7 cellular contexts compared by ENCODE assay signal in the genomic region with DNA sequence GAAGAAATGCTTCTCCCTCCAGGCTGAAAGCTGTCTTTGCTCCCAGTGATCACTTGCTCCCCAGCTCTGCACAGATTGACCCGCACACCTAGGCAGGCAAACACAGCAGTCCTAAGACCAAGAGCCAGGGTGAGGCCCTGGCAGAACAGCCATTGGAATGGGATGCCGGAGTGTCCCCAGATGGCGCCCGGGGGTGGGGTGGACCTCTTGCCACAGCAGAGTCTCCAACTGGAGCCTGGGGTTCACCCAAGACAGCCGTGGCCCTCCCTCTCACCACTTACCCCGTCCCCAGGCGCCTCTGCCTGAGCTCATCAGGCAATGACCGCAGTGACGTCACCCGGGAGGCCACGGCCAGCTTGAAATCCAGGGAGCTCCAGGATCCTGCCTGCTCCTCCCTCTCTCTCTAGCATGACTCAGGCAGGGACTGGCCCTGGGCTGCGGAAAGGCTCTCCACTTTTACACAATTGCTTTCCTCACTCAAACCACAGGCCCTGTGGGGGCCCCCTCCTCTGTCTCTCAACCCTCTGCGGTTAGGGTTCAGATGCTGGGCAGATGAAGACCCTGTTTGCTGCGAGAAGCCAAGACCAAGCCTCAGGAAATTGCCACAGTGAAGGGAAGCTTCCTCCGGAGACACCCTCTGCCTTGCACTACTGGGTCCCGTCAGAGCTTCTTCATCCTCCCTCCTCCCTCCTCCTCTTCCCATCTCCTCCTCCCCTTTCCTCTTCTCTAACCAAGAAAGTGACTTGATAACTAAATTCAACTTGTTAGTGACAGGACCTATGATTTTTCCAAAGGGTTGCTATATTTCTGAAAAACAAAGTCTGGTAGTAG. TPM values are rescaled to one million over a fixed set of nuclear protein-coding genes. Genes with fewer than 3 reads are reported as not detected.
DNase-seq lines count a peak whose midpoint lies in the region; ATAC-seq, FAIRE-seq and TF ChIP-seq lines count a peak whose summit lies in the region.

No MANE protein-coding gene starts in this region.

- TF ChIP-seq CTCF in RWPE1 (conservative IDR thresholded peaks at IDR 0.05; ENCODE audit: low read depth) = no peak

- no peak for FAIRE-seq in urothelium cell line (lab: Jason Lieb, UNC)

- H3K36me3 Mint-ChIP-seq in activated naive CD8-positive, alpha-beta T cell treated with anti-CD3 and anti-CD28 coated beads, Interleukin-2, amount 10 ng/mL, durations not matched to agents 7 days and 5 days = no peaks in the 10 kb centered on the region

- CTCF ChIA-PET in RWPE1 (lab: Yijun Ruan, JAX) = interaction anchor here (0.5 to 3.6 kb wide), 12 partner anchors 13 to 235 kb away, joined by 3 to 25 read pairs (median 4); no protein-coding TSS in a partner anchor

- H4K12ac ChIP-seq in trophoblast cell (ENCODE audit: low read depth, low read length) = no peak overlapping the region

- H3K9me3 ChIP-seq in trophoblast cell (ENCODE audit: insufficient read depth, low read depth, low read length) = no peaks in the 10 kb centered on the region

- no peak overlapping the region for H2BK5ac ChIP-seq in trophoblast cell (ENCODE audit: low read depth, low read length, poor library complexity)

- peaks cover 21% of the 10 kb centered on the region for H3K27me3 Mint-ChIP-seq in activated naive CD8-positive, alpha-beta T cell treated with anti-CD3 and anti-CD28 coated beads, Interleukin-2, amount 10 ng/mL, durations not matched to agents 7 days and 5 days

- H3K23ac ChIP-seq in trophoblast cell (ENCODE audit: low read length) = no peak overlapping the region

- H3K36me3 ChIP-seq in trophoblast cell (ENCODE audit: control insufficient read depth in 1 of 2, insufficient read depth in 2 of 2, low read length in 2 of 2) = no peaks in the 10 kb centered on the region

- peak; percentile 99 for DNase-seq in HCEC 1CT
- peak; percentile 99 for DNase-seq in RWPE1 (ENCODE audit: low spot score)
- peak; percentile 61 for DNase-seq in activated naive CD8-positive, alpha-beta T cell treated with anti-CD3 and anti-CD28 coated beads, Interleukin-2, amount 10 ng/mL, durations not matched to agents 7 days and 5 days
- DNase-seq in Right ventricle myocardium inferior (ENCODE audit: missing footprints) = peak; percentile 97
- peak; percentile 97 for DNase-seq in trophoblast cell
- DNase-seq in urothelium cell line (ENCODE audit: low spot score) = peak; percentile 97

- H3K27ac Mint-ChIP-seq in activated naive CD8-positive, alpha-beta T cell treated with anti-CD3 and anti-CD28 coated beads, Interleukin-2, amount 10 ng/mL, durations not matched to agents 7 days and 5 days = peak overlapping the region; percentile 54

- peak overlapping the region; percentile 19 for H4K8ac ChIP-seq in trophoblast cell (ENCODE audit: low read depth, low read length)

- H3K18ac ChIP-seq in trophoblast cell (ENCODE audit: low read length) = no peak overlapping the region

- H3K4me1 ChIP-seq in trophoblast cell (ENCODE audit: control insufficient read depth in 1 of 2, insufficient read depth in 2 of 2, low read length in 2 of 2) = peaks cover 11 to 12% of the 10 kb centered on the region in 2 experiments

- H3K14ac ChIP-seq in trophoblast cell (ENCODE audit: low read length) = peak overlapping the region; percentile 8

- intact Hi-C loops in Right ventricle myocardium inferior (cut with DNase I) = no loop called here

- H2BK120ac ChIP-seq in trophoblast cell (ENCODE audit: insufficient read depth, low read length, poor library complexity) = peak overlapping the region; percentile 16

- no CpG with 5 or more reads among the region's 16 CpGs for whole genome bisulfite sequencing in trophoblast cell (ENCODE audit: extremely low coverage, insufficient coverage, insufficient read length)

- no peak overlapping the region for H3K9ac ChIP-seq in trophoblast cell (ENCODE audit: low read length)

- POLR2A ChIA-PET in RWPE1 (lab: Yijun Ruan, JAX; ENCODE audit: low non-redundant PET) = no interaction called here
- POLR2A ChIA-PET in activated naive CD8-positive, alpha-beta T cell treated with anti-CD3 and anti-CD28 coated beads, Interleukin-2, amount 10 ng/mL, durations not matched to agents 7 days and 5 days (lab: Charles Lee) = no interaction called here

- H3K4me3 Mint-ChIP-seq in activated naive CD8-positive, alpha-beta T cell treated with anti-CD3 and anti-CD28 coated beads, Interleukin-2, amount 10 ng/mL, durations not matched to agents 7 days and 5 days = peak overlapping the region; percentile 59

- H3K27ac ChIP-seq in RWPE1 (peak overlapping the region; percentile 82), trophoblast cell (ENCODE audit: low read depth, low read length) (peak overlapping the region; percentile 7)

- H3K4ac ChIP-seq in trophoblast cell (ENCODE audit: low read depth, low read length) = no peak overlapping the region

- peak overlapping the region; percentile 23 for H2AK5ac ChIP-seq in trophoblast cell (ENCODE audit: low read length)

- H3K9me3 Mint-ChIP-seq in activated naive CD8-positive, alpha-beta T cell treated with anti-CD3 and anti-CD28 coated beads, Interleukin-2, amount 10 ng/mL, durations not matched to agents 7 days and 5 days = no peaks in the 10 kb centered on the region

- peaks cover 6% of the 10 kb centered on the region for H3K79me1 ChIP-seq in trophoblast cell (ENCODE audit: low read length)

- peak overlapping the region; percentile 30 for H4K91ac ChIP-seq in trophoblast cell (ENCODE audit: low read depth, low read length)

- H3K27me3 ChIP-seq in trophoblast cell (ENCODE audit: insufficient read depth, low read length) = no peaks in the 10 kb centered on the region

- H3K4me3 ChIP-seq in trophoblast cell (ENCODE audit: low read depth, low read length) = no peak overlapping the region

- H2AFZ ChIP-seq in trophoblast cell (ENCODE audit: insufficient read depth, low read length, poor library complexity) = no peak overlapping the region

- no peaks in the 10 kb centered on the region for H3K79me2 ChIP-seq in trophoblast cell (ENCODE audit: control insufficient read depth, insufficient read depth, low read length, poor library complexity)

- peak overlapping the region; percentile 12 for H3K4me2 ChIP-seq in trophoblast cell (ENCODE audit: low read length)

- peaks cover 13% of the 10 kb centered on the region for H3K4me1 Mint-ChIP-seq in activated naive CD8-positive, alpha-beta T cell treated with anti-CD3 and anti-CD28 coated beads, Interleukin-2, amount 10 ng/mL, durations not matched to agents 7 days and 5 days

- H2BK12ac ChIP-seq in trophoblast cell (ENCODE audit: low read length) = no peak overlapping the region

- ATAC-seq in activated naive CD8-positive, alpha-beta T cell treated with anti-CD3 and anti-CD28 coated beads, Interleukin-2, amount 10 ng/mL, durations not matched to agents 7 days and 5 days (ENCODE audit: low read depth) = peak; percentile 68
- ATAC-seq in Right ventricle myocardium inferior (peak; percentile 96), GM18519 (IDR thresholded peaks at IDR 0.05; ENCODE audit: low FRiP score, unreplicated experiment) (no peak)

RNA-seq across cellular contexts. Expression of gene PTGES, which starts 24.3 kb away (rescaled TPM):
- not detected for total RNA-seq in activated naive CD8-positive, alpha-beta T cell treated with anti-CD3 and anti-CD28 coated beads, Interleukin-2, amount 10 ng/mL, durations not matched to agents 7 days and 5 days
- 4.8 TPM for total RNA-seq in Right ventricle myocardium inferior
- 68.3 and 70.0 TPM in 2 replicates for polyA plus RNA-seq in trophoblast cell (2013)

RNA-seq across cellular contexts. Expression of gene TOR1B, which starts 25.8 kb away (rescaled TPM):
- total RNA-seq in activated naive CD8-positive, alpha-beta T cell treated with anti-CD3 and anti-CD28 coated beads, Interleukin-2, amount 10 ng/mL, durations not matched to agents 7 days and 5 days = 10 to 100 TPM; 28.6 TPM
- total RNA-seq in Right ventricle myocardium inferior = 10.5 TPM
- polyA plus RNA-seq in trophoblast cell (2013) = 22.8 and 25.4 TPM in 2 replicates

RNA-seq across cellular contexts. Expression of gene TOR1A, which starts 46.8 kb away (rescaled TPM):
- 10 to 100 TPM; 46.6 to 47.2 TPM for total RNA-seq in activated naive CD8-positive, alpha-beta T cell treated with anti-CD3 and anti-CD28 coated beads, Interleukin-2, amount 10 ng/mL, durations not matched to agents 7 days and 5 days
- total RNA-seq in Right ventricle myocardium inferior = 12.2 TPM
- 35.3 and 36.4 TPM in 2 replicates for polyA plus RNA-seq in trophoblast cell (2013)

RNA-seq across cellular contexts. Expression of gene C9orf78, which starts 57.9 kb away (rescaled TPM):
- 10 to 100 TPM; 71.4 to 73.4 TPM for total RNA-seq in activated naive CD8-positive, alpha-beta T cell treated with anti-CD3 and anti-CD28 coated beads, Interleukin-2, amount 10 ng/mL, durations not matched to agents 7 days and 5 days
- total RNA-seq in Right ventricle myocardium inferior = 32.0 TPM
- polyA plus RNA-seq in trophoblast cell (2013) = 31.9 and 33.2 TPM in 2 replicates

RNA-seq across cellular contexts. Expression of gene USP20, which starts 58.1 kb away (rescaled TPM):
- 100 to 1,000 TPM; 107 to 111 TPM for total RNA-seq in activated naive CD8-positive, alpha-beta T cell treated with anti-CD3 and anti-CD28 coated beads, Interleukin-2, amount 10 ng/mL, durations not matched to agents 7 days and 5 days
- total RNA-seq in Right ventricle myocardium inferior = 14.0 TPM
- polyA plus RNA-seq in trophoblast cell (2013) = 7.7 and 7.9 TPM in 2 replicates
